8 cellular contexts compared by ENCODE assay signal in genomic region chr10:59361659-59362183, GRCh38. TPM values are rescaled to one million over a fixed set of nuclear protein-coding genes. Genes with fewer than 3 reads are reported as not detected.
DNase-seq lines count a peak whose midpoint lies in the region; ATAC-seq, FAIRE-seq and TF ChIP-seq lines count a peak whose summit lies in the region.

No MANE protein-coding gene starts in this region.

- ATAC-seq in GM18861 (IDR thresholded peaks at IDR 0.05; ENCODE audit: unreplicated experiment) = no peak

- H3K4me3 ChIP-seq in GM08714 (ENCODE audit: low read length) (peak overlapping the region; percentile 22; the same call in 1 of the 2 replicates), fibroblast of villous mesenchyme (ENCODE audit: low read depth, low read length) (peak overlapping the region; percentile 48)

- no peak for TF ChIP-seq CTCF in fibroblast of villous mesenchyme (IDR thresholded peaks at IDR 0.05; ENCODE audit: insufficient read depth, low read depth, low read length)

- DNase-seq in RCC 7860 (ENCODE audit: low spot score) (peak; percentile 7), fibroblast of villous mesenchyme (ENCODE audit: low read depth) (no peak), renal cortical epithelial cell (ENCODE audit: low read depth) (peak; percentile 39), AML-193 (lab: John Stamatoyannopoulos, UW) (no peak)
- DNase-seq in stimulated activated CD4-positive, alpha-beta T cell treated with anti-CD3 and anti-CD28 coated beads, Interleukin-4, amount 100 ng/mL, for 4 hours = no peak
- DNase-seq in stimulated activated CD4-positive, alpha-beta T cell treated with anti-CD3 and anti-CD28 coated beads, Interleukin-2, amount 100 ng/mL, for 48 hours = no peak

- FAIRE-seq in RCC 7860 (lab: Jason Lieb, UNC) = no peak

RNA-seq across cellular contexts. Expression of gene FAM13C, which starts 0.6 kb away (rescaled TPM):
- total RNA-seq in fibroblast of villous mesenchyme (0.43 and 2.3 TPM in 2 replicates), renal cortical epithelial cell (0.20 TPM in 1 of 2 replicates, not detected in the other)

Comparison
In these comparisons a context has a peak if more than half of its experiments do, and no peak if none do; other contexts are left out.
1. DNase-seq: peak in RCC 7860 (single experiment) and renal cortical epithelial cell (single experiment); none in fibroblast of villous mesenchyme (single experiment), AML-193 (0 of 2), stimulated activated CD4-positive, alpha-beta T cell treated with anti-CD3 and anti-CD28 coated beads, Interleukin-4, amount 100 ng/mL, for 4 hours (0 of 2) and stimulated activated CD4-positive, alpha-beta T cell treated with anti-CD3 and anti-CD28 coated beads, Interleukin-2, amount 100 ng/mL, for 48 hours (0 of 2).